ENCODE assay signal across 10 cellular contexts in genomic region chr13:30892966-30893365, GRCh38. TPM values are rescaled to one million over a fixed set of nuclear protein-coding genes. Genes with fewer than 3 reads are reported as not detected.
DNase-seq lines count a peak whose midpoint lies in the region; ATAC-seq and TF ChIP-seq lines count a peak whose summit lies in the region.
"Had no signal": no experiment of that assay in that cellular context is flagged by ENCODE, and none has a peak within 500 bp of the region (broad histone marks: within the 10 kb centered on the region; RNA-seq: fewer than 3 reads in every experiment).

No MANE protein-coding gene starts in this region.

- H2AFZ ChIP-seq in PC-3 (ENCODE audit: low read length), result no peak overlapping the region

- DNase-seq in activated CD4-positive, alpha-beta T cell treated with anti-CD3 and anti-CD28 coated beads for 48 hours, result peak; percentile 64
- no peak for DNase-seq in activated CD4-positive, alpha-beta T cell treated with anti-CD3 and anti-CD28 coated beads, Interleukin-2, amount 10 ng/mL, durations not matched to agents 24 days and 14 days
- DNase-seq in PC-3 (peak; percentile 38), fibroblast of the aortic adventitia (ENCODE audit: low read depth) (peak; percentile 81), NCI-H1417 (lab: John Stamatoyannopoulos, UW) (no peak), NCI-H1105 treated with DMSO at 0.1 percent for 48 hours (lab: John Stamatoyannopoulos, UW) (no peak)
- DNase-seq in stimulated activated CD8-positive, alpha-beta memory T cell treated with anti-CD3 and anti-CD28 coated beads, Interleukin-4, amount 100 ng/mL, for 48 hours, result peak; percentile 50
- DNase-seq: activated CD4-positive, alpha-beta T cell treated with anti-CD3 and anti-CD28 coated beads for 1 hour; hypothalamus had no signal

- no peak overlapping the region for H3K4me3 Mint-ChIP-seq in activated CD4-positive, alpha-beta T cell treated with anti-CD3 and anti-CD28 coated beads, Interleukin-2, amount 10 ng/mL, durations not matched to agents 24 days and 14 days

- BruUV-seq in PC-3 (replicated peaks; lab: Mats Ljungman, UMichigan), result no TSS peak

- H3K27ac ChIP-seq in PC-3 (ENCODE audit: low read length), result no peak overlapping the region

- H3K4me1 ChIP-seq in PC-3 (ENCODE audit: insufficient read depth, low read length), result no peaks in the 10 kb centered on the region

- POLR2A ChIA-PET in PC-3 (lab: Charles Lee; ENCODE audit: unreplicated experiment), result no interaction called here

- ATAC-seq in PC-3 (no peak), HG03095 (IDR thresholded peaks at IDR 0.05; ENCODE audit: unreplicated experiment) (no peak)

- H3K9ac ChIP-seq in PC-3 (ENCODE audit: low read length), result no peak overlapping the region

- H3K9me3 Mint-ChIP-seq in activated CD4-positive, alpha-beta T cell treated with anti-CD3 and anti-CD28 coated beads, Interleukin-2, amount 10 ng/mL, durations not matched to agents 24 days and 14 days, result no peaks in the 10 kb centered on the region

- no peaks in the 10 kb centered on the region for H3F3A ChIP-seq in PC-3 (ENCODE audit: low read length, unreplicated experiment)

- H3K79me2 ChIP-seq in PC-3 (ENCODE audit: low read length), result no peaks in the 10 kb centered on the region

- no peaks in the 10 kb centered on the region for H3K36me3 ChIP-seq in PC-3 (ENCODE audit: low read depth, low read length)

- H3K9me3 ChIP-seq in PC-3 (ENCODE audit: low read length), result no peaks in the 10 kb centered on the region

- no peaks in the 10 kb centered on the region for H3K36me3 Mint-ChIP-seq in activated CD4-positive, alpha-beta T cell treated with anti-CD3 and anti-CD28 coated beads, Interleukin-2, amount 10 ng/mL, durations not matched to agents 24 days and 14 days (ENCODE audit: low read depth)

- CTCF ChIA-PET in PC-3 (lab: Charles Lee), result no interaction called here

- no peak overlapping the region for H3K27ac Mint-ChIP-seq in activated CD4-positive, alpha-beta T cell treated with anti-CD3 and anti-CD28 coated beads, Interleukin-2, amount 10 ng/mL, durations not matched to agents 24 days and 14 days

- 0 out of 2 replicates have a peak, but pooled peaks cover 10% of the 10 kb centered on the region for H3K27me3 ChIP-seq in PC-3 (ENCODE audit: low read length)

- no peaks in the 10 kb centered on the region for H4K20me1 ChIP-seq in PC-3 (ENCODE audit: low read length)

- intact Hi-C loops in activated CD4-positive, alpha-beta T cell treated with anti-CD3 and anti-CD28 coated beads, Interleukin-2, amount 10 ng/mL, durations not matched to agents 24 days and 14 days (cut with micrococcal nuclease), result no loop called here
- intact Hi-C loops in PC-3 (cut with micrococcal nuclease), result no loop called here

- H3K9me2 ChIP-seq in PC-3 (replicated peaks; ENCODE audit: low read length), result no peaks in the 10 kb centered on the region

- no peak overlapping the region for H3K4me3 ChIP-seq in PC-3 (ENCODE audit: low read length)
- no peak overlapping the region for H3K4me3 ChIP-seq in fibroblast of the aortic adventitia (ENCODE audit: low read depth, low read length)

- no peak overlapping the region for H3K4me2 ChIP-seq in PC-3 (ENCODE audit: low read length)

- peaks cover 15% of the 10 kb centered on the region for H3K27me3 Mint-ChIP-seq in activated CD4-positive, alpha-beta T cell treated with anti-CD3 and anti-CD28 coated beads, Interleukin-2, amount 10 ng/mL, durations not matched to agents 24 days and 14 days

- H3K4me1 Mint-ChIP-seq in activated CD4-positive, alpha-beta T cell treated with anti-CD3 and anti-CD28 coated beads, Interleukin-2, amount 10 ng/mL, durations not matched to agents 24 days and 14 days, result no peaks in the 10 kb centered on the region

- TF ChIP-seq CTCF in PC-3 (conservative IDR thresholded peaks at IDR 0.05; ENCODE audit: low read depth, low read length) (peak; percentile 65), fibroblast of the aortic adventitia (IDR thresholded peaks at IDR 0.05; ENCODE audit: insufficient read depth, low read length) (peak; percentile 81)

RNA-seq across cellular contexts. Expression of gene MEDAG, which starts 13.1 kb away (rescaled TPM):
- not detected in 2 replicates for total RNA-seq in activated CD4-positive, alpha-beta T cell treated with anti-CD3 and anti-CD28 coated beads, Interleukin-2, amount 10 ng/mL, durations not matched to agents 24 days and 14 days
- total RNA-seq in PC-3 (2014; rRNA removed), result not detected in 2 replicates
- total RNA-seq in fibroblast of the aortic adventitia (ENCODE audit: low replicate concordance), result 122 and 325 TPM in 2 replicates

RNA-seq across cellular contexts. Expression of gene TEX26, which starts 39.5 kb away (rescaled TPM):
- not detected in 2 replicates for total RNA-seq in activated CD4-positive, alpha-beta T cell treated with anti-CD3 and anti-CD28 coated beads, Interleukin-2, amount 10 ng/mL, durations not matched to agents 24 days and 14 days
- total RNA-seq in PC-3 (2014; rRNA removed) (not detected in 2 replicates), fibroblast of the aortic adventitia (ENCODE audit: low replicate concordance) (not detected in 2 replicates)

Comparison
In these comparisons a context has a peak if more than half of its experiments do, and no peak if none do; other contexts are left out.
1. DNase-seq: peak in activated CD4-positive, alpha-beta T cell treated with anti-CD3 and anti-CD28 coated beads for 48 hours (single experiment), PC-3 (single experiment), fibroblast of the aortic adventitia (single experiment) and stimulated activated CD8-positive, alpha-beta memory T cell treated with anti-CD3 and anti-CD28 coated beads, Interleukin-4, amount 100 ng/mL, for 48 hours (single experiment); none in activated CD4-positive, alpha-beta T cell treated with anti-CD3 and anti-CD28 coated beads, Interleukin-2, amount 10 ng/mL, durations not matched to agents 24 days and 14 days (single experiment), NCI-H1417 (0 of 3) and NCI-H1105 treated with DMSO at 0.1 percent for 48 hours (single experiment).
2. RNA of gene MEDAG, which starts 13.1 kb away (total RNA-seq): 122 to 325 TPM in fibroblast of the aortic adventitia; not detected in activated CD4-positive, alpha-beta T cell treated with anti-CD3 and anti-CD28 coated beads, Interleukin-2, amount 10 ng/mL, durations not matched to agents 24 days and 14 days and not detected in PC-3; every median in the first group is over 100 times any median in the second.